In genomic region chr22:18973264-18974031, GRCh38 we compare ENCODE assay signal across 25 cellular contexts. TPM values are rescaled to one million over a fixed set of nuclear protein-coding genes. Genes with fewer than 3 reads are reported as not detected.
DNase-seq lines count a peak whose midpoint lies in the region; ATAC-seq and TF ChIP-seq lines count a peak whose summit lies in the region.
"Had no signal": no experiment of that assay in that cellular context is flagged by ENCODE, and none has a peak within 500 bp of the region (broad histone marks: within the 10 kb centered on the region; RNA-seq: fewer than 3 reads in every experiment).

No MANE protein-coding gene starts in this region.

- H4K20me1 ChIP-seq in osteoblast (ENCODE audit: insufficient read depth, low read length), result no peaks in the 10 kb centered on the region

- H3K27ac ChIP-seq in osteoblast (ENCODE audit: low read depth, low read length), result no peak overlapping the region
- H3K27ac ChIP-seq: A549, KMS-11, RWPE1, SK-N-MC had no signal

- CTCF ChIA-PET in WTC11 (lab: Charles Lee), result interaction anchor here (0.6 kb wide), 1 partner anchor 9 kb away, joined by 5 read pairs; no protein-coding TSS in a partner anchor

- H3K27me3 Mint-ChIP-seq in WTC11 (ENCODE audit: low read depth) (0 out of 2 replicates have a peak, but pooled peaks cover 3% of the 10 kb centered on the region), brain (no peaks in the 10 kb centered on the region)

- H3K4me2 ChIP-seq in osteoblast (ENCODE audit: insufficient read depth, low read length), result no peak overlapping the region
- H3K4me2 ChIP-seq: A549, KMS-11 had no signal

- H3K36me3 ChIP-seq in osteoblast (ENCODE audit: insufficient read depth, low read length), result no peaks in the 10 kb centered on the region

- TF ChIP-seq CTCF in WTC11 (IDR thresholded peaks at IDR 0.05) (no peak), brain (conservative IDR thresholded peaks at IDR 0.05) (no peak), osteoblast (IDR thresholded peaks at IDR 0.05; ENCODE audit: extremely low read depth, low read depth, low read length) (no peak)

- H3K4me1 Mint-ChIP-seq in WTC11 (peaks cover 4% of the 10 kb centered on the region; the same call in 1 of the 2 replicates), brain (peaks cover 14% of the 10 kb centered on the region)

- H3K4me3 ChIP-seq in osteoblast (ENCODE audit: insufficient read depth, low read length), result no peak overlapping the region
- H3K4me3 ChIP-seq: A549, SK-N-MC had no signal

- peaks cover 8% of the 10 kb centered on the region for H3K27me3 ChIP-seq in osteoblast (ENCODE audit: insufficient read depth, low read length)

- H3K9me3 ChIP-seq in osteoblast (ENCODE audit: low read depth, low read length), result no peaks in the 10 kb centered on the region
- H3K9me3 ChIP-seq: A549 had no signal

- POLR2A ChIA-PET in WTC11 (lab: Charles Lee), result no interaction called here

- H3K36me3 Mint-ChIP-seq in WTC11 (no peaks in the 10 kb centered on the region), brain (peaks cover 22% of the 10 kb centered on the region)
- H3K36me3 Mint-ChIP-seq: CD4-positive, alpha-beta memory T cell had no signal

- DNase-seq in WTC11 (ENCODE audit: low spot score) (no peak), left lobe of liver (ENCODE audit: low spot score) (peak; percentile 93), osteoblast (ENCODE audit: insufficient read length, low spot score, missing footprints) (peak; percentile 66), NCI-H2196 (lab: John Stamatoyannopoulos, UW; ENCODE audit: unreplicated experiment) (no peak), nucleus accumbens (lab: John Stamatoyannopoulos, UW) (no peak), NCI-H1694 (lab: John Stamatoyannopoulos, UW) (no peak)
- no peak for DNase-seq in activated T-cell treated with anti-CD3 and anti-CD28 coated beads, Interleukin-2, amount 50 U/mL, for 48 hours
- DNase-seq: AML-193; CD4-positive, alpha-beta memory T cell; COR-L47; DMS53; GOT3; HCEC 1CT; IMR-90; MM.1S; NCI-H2029 treated with DMSO at 0.1 percent for 48 hours; NCI-H226; NCI-H510A; NCI-H69; SIG-M5 had no signal

- ATAC-seq in WTC11 (no peak), left lobe of liver (peak; percentile 68)
- ATAC-seq: A549 had no signal

- H3K27ac Mint-ChIP-seq in WTC11, result no peak overlapping the region
- H3K27ac Mint-ChIP-seq in brain, result peak overlapping the region in 3 of 5 experiments; percentile 14 to 69 (median 69)
- H3K27ac Mint-ChIP-seq: CD4-positive, alpha-beta memory T cell had no signal

- H3K4me3 Mint-ChIP-seq in WTC11 (no peak overlapping the region), brain (peak overlapping the region in 4 of 5 experiments; percentile 3 to 35 (median 16))

- no peaks in the 10 kb centered on the region for H3K79me2 ChIP-seq in osteoblast (ENCODE audit: insufficient read depth, low read length)

- H2AFZ ChIP-seq in osteoblast (ENCODE audit: low read length), result no peak overlapping the region

- no peaks in the 10 kb centered on the region for H3K4me1 ChIP-seq in osteoblast (ENCODE audit: insufficient read depth, low read length)
- H3K4me1 ChIP-seq: A549 had no signal

- H3K9me3 Mint-ChIP-seq in WTC11, result no peaks in the 10 kb centered on the region
- H3K9me3 Mint-ChIP-seq in brain, result peaks cover 0 to 18% (median 6%) of the 10 kb centered on the region in 5 experiments

TF ChIP-seq in WTC11, 78 proteins besides CTCF, POLR2A, EP300 and RAD21:
- TF ChIP-seq ZNF396 (CRISPR knock-in tag; IDR thresholded peaks at IDR 0.05; ENCODE audit: borderline replicate concordance) (no peak), ZNF121 (CRISPR knock-in tag; IDR thresholded peaks at IDR 0.05) (0 out of 2 replicates have a peak, but pooled peaks have one; percentile 41)
TF ChIP-seq in WTC11: peak in this region for 1.

RNA-seq across cellular contexts. Expression of gene PRODH, which starts 37.4 kb away (rescaled TPM):
- 42.6 to 97.3 TPM (median 56.1 TPM) in 3 replicates for total RNA-seq in WTC11 (2021)
- 2.2 TPM for polyA plus RNA-seq in brain (ENCODE audit: insufficient read depth, low read depth, low replicate concordance)
- total RNA-seq in left lobe of liver, result 35.6 TPM
- under 0.01 TPM in 1 of 2 replicates, not detected in the other for total RNA-seq in osteoblast
- total RNA-seq: IMR-90 had no signal

Comparison
In these comparisons a context has a peak if more than half of its experiments do, and no peak if none do; other contexts are left out.
1. DNase-seq: peak in left lobe of liver (single experiment) and osteoblast (single experiment); none in WTC11 (single experiment), activated T-cell treated with anti-CD3 and anti-CD28 coated beads, Interleukin-2, amount 50 U/mL, for 48 hours (0 of 2), NCI-H2196 (single experiment), nucleus accumbens (0 of 56) and NCI-H1694 (single experiment).
2. RNA of gene PRODH, which starts 37.4 kb away (total RNA-seq): 42.6 to 97.3 TPM in WTC11 and 35.6 TPM in left lobe of liver (single experiment); under 0.01 TPM in osteoblast; every median in the first group is over 10 times any median in the second.